12 cellular contexts compared by ENCODE assay signal in genomic region chr14:103739793-103740501, GRCh38.
"Had no signal": no experiment of that assay in that cellular context is flagged by ENCODE, and none has a peak within 500 bp of the region (broad histone marks: within the 10 kb centered on the region; RNA-seq: fewer than 3 reads in every experiment).

No MANE protein-coding gene starts in this region.

- H3K4me3 ChIP-seq: breast epithelium, testis had no signal

- H3K36me3 ChIP-seq: breast epithelium had no signal

- ATAC-seq: activated CD8-positive, alpha-beta memory T cell treated with anti-CD3 and anti-CD28 coated beads, Interleukin-2, amount 10 ng/mL, durations not matched to agents 7 days and 5 days; left colon; natural killer cell treated with Interleukin-12 subunit alpha and Interleukin-12 subunit beta and Interleukin-15 and Interleukin-18, amount 100 ng/mL, for 72 hours had no signal

- H3K27me3 ChIP-seq: breast epithelium, testis had no signal

- DNase-seq: activated CD8-positive, alpha-beta memory T cell treated with anti-CD3 and anti-CD28 coated beads, Interleukin-2, amount 10 ng/mL, durations not matched to agents 7 days and 5 days; activated effector memory CD4-positive, alpha-beta T cell treated with anti-CD3 and anti-CD28 coated beads, Interleukin-2, amount 50 U/mL, for 16 hours; activated T-cell treated with anti-CD3 and anti-CD28 coated beads, Interleukin-2, amount 50 U/mL, for 24 hours; glutamatergic neuron; left colon; mammary epithelial cell; stimulated activated CD4-positive, alpha-beta T cell treated with anti-CD3 and anti-CD28 coated beads, Interleukin-15, amount 100 ng/mL, for 24 hours; stimulated activated CD4-positive, alpha-beta T cell treated with anti-CD3 and anti-CD28 coated beads, Interleukin-4, amount 100 ng/mL, for 24 hours; T-helper 2 cell had no signal

- H3K9me3 ChIP-seq: breast epithelium, testis had no signal
